Comparison of ENCODE assay signal across 8 cellular contexts in the genomic region with DNA sequence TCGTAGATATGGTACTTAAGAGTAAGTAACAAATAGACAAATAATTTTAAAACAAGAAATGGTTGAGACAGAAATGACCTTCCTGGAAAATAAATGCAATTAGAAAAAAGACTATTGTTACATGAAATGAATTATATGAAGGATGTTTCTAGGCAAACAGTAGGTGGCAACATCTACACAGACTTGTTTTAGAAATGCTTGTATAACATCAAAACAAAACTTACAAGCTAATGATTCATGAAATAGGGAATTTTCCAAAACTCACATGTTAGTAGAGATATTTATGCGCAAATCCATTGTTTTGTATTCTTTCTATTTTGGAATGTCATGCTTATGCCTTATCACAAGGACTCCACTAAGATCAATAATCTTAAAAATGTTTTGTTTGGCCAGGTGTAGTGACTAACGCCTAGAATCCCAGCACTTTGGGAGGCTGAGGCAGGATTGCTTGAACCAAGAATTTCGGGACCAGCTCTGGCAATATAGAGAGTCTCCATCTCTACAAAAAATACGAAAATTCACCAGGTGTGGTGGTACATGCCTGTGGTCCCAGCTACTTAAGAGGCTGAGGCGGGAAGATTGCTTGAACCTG.
DNase-seq lines count a peak whose midpoint lies in the region; ATAC-seq lines count a peak whose summit lies in the region.

No MANE protein-coding gene starts in this region.

- DNase-seq in Ammon's horn (ENCODE audit: low spot score): peak; percentile 45
- DNase-seq in RPMI8226: peak; percentile 9
- peak; percentile 26 for DNase-seq in globus pallidus (ENCODE audit: low spot score)
- no peak for DNase-seq in NCI-H1436 treated with DMSO at 0.1 percent for 48 hours (lab: John Stamatoyannopoulos, UW)
- DNase-seq in T1000 (lab: John Stamatoyannopoulos, UW): no peak
- DNase-seq in activated CD4-positive, alpha-beta T cell treated with anti-CD3 and anti-CD28 coated beads, Interleukin-2, amount 50 U/mL, for 1 hour: no peak

- ATAC-seq in GM18517 (IDR thresholded peaks at IDR 0.05; ENCODE audit: unreplicated experiment) (peak; percentile 38), HG03039 (IDR thresholded peaks at IDR 0.05; ENCODE audit: unreplicated experiment) (peak; percentile 25)

Comparison
In these comparisons a context has a peak if more than half of its experiments do, and no peak if none do; other contexts are left out.
1. DNase-seq: peak in Ammon's horn (single experiment), RPMI8226 (single experiment) and globus pallidus (single experiment); none in NCI-H1436 treated with DMSO at 0.1 percent for 48 hours (single experiment), T1000 (single experiment) and activated CD4-positive, alpha-beta T cell treated with anti-CD3 and anti-CD28 coated beads, Interleukin-2, amount 50 U/mL, for 1 hour (single experiment).